In genomic region chr7:140348161-140348849, GRCh38 we compare ENCODE assay signal across 16 cellular contexts. TPM values are rescaled to one million over a fixed set of nuclear protein-coding genes. Genes with fewer than 3 reads are reported as not detected.
A peak's percentile ranks its signal among the peaks of the same experiment; 100 is the strongest.
DNase-seq lines count a peak whose midpoint lies in the region; ATAC-seq, FAIRE-seq and TF ChIP-seq lines count a peak whose summit lies in the region.
"Had no signal": no experiment of that assay in that cellular context is flagged by ENCODE, and none has a peak within 500 bp of the region (broad histone marks: within the 10 kb centered on the region; RNA-seq: fewer than 3 reads in every experiment).

No MANE protein-coding gene starts in this region.

- WGBS in lower leg skin, 2 donors = 75 to 77% methylated on average over 13 of the region's 13 CpGs

- DNase-seq in GM19239 (ENCODE audit: insufficient read length, low spot score) (no peak), astrocyte of the hippocampus (ENCODE audit: low read depth, low spot score) (peak; percentile 29), iris pigment epithelial cell (ENCODE audit: low read depth) (peak; percentile 81), lower leg skin (ENCODE audit: low spot score in 2 of 2) (no peak)
- no peak for DNase-seq in activated effector memory CD4-positive, alpha-beta T cell treated with anti-CD3 and anti-CD28 coated beads, Interleukin-2, amount 50 U/mL, for 16 hours
- DNase-seq: activated CD4-positive, alpha-beta T cell treated with anti-CD3 and anti-CD28 coated beads for 1 hour; activated T-cell treated with anti-CD3 and anti-CD28 coated beads, Interleukin-2, amount 50 U/mL, for 4 hours; COR-L47; esophagus squamous epithelium; PC-3; right cardiac atrium; stimulated activated naive CD8-positive, alpha-beta T cell treated with anti-CD3 and anti-CD28 coated beads, Interleukin-15, amount 100 ng/mL, for 72 hours had no signal

- no peak for TF ChIP-seq POLR2A in lower leg skin (IDR thresholded peaks at IDR 0.05)

- FAIRE-seq in GM19239 (lab: Jason Lieb, UNC) = peak; percentile 48
- FAIRE-seq: bronchial epithelial cell, islet of Langerhans had no signal

- TF ChIP-seq CTCF in lower leg skin (IDR thresholded peaks at IDR 0.05) = no peak

- no peaks in the 10 kb centered on the region for H3K27me3 ChIP-seq in subcutaneous abdominal adipose tissue (ENCODE audit: control insufficient read depth in 5 of 5, insufficient read depth in 4 of 5, low read length in 5 of 5)
- H3K27me3 ChIP-seq: esophagus squamous epithelium had no signal

- H3K4me1 ChIP-seq in subcutaneous abdominal adipose tissue (ENCODE audit: control insufficient read depth in 5 of 5, insufficient read depth in 5 of 5, low read length in 5 of 5) = peaks cover 0 to 19% (median 13%) of the 10 kb centered on the region in 5 donors
- H3K4me1 ChIP-seq: esophagus squamous epithelium had no signal

- peak overlapping the region; percentile 4 for H3K27ac ChIP-seq in subcutaneous abdominal adipose tissue (ENCODE audit: low read depth, low read length)

- no peak for ATAC-seq in GM19351 (IDR thresholded peaks at IDR 0.05; ENCODE audit: unreplicated experiment)
- ATAC-seq: activated T-cell treated with anti-CD3 and anti-CD28 coated beads, Interleukin-2, amount 50 U/mL, for 4 hours; PC-3; stimulated activated naive CD8-positive, alpha-beta T cell treated with anti-CD3 and anti-CD28 coated beads, Interleukin-15, amount 100 ng/mL, for 72 hours had no signal

- H3K36me3 ChIP-seq in subcutaneous abdominal adipose tissue (ENCODE audit: control insufficient read depth in 5 of 5, insufficient read depth in 5 of 5, low read length in 5 of 5) = peaks cover 30 to 44% (median 32%) of the 10 kb centered on the region in 5 donors

- intact Hi-C loops in lower leg skin (cut with DNase I; ENCODE audit: low total_unique reads) = no loop called here

- H3K4me3 ChIP-seq in subcutaneous abdominal adipose tissue (ENCODE audit: low read depth in 1 of 5, low read length in 5 of 5) (no peak overlapping the region), lower leg skin (ENCODE audit: low read depth, poor library complexity, severe bottlenecking) (no peak overlapping the region)

- no peaks in the 10 kb centered on the region for H3K9me3 ChIP-seq in subcutaneous abdominal adipose tissue (ENCODE audit: control insufficient read depth in 5 of 5, low read length in 5 of 5)
- H3K9me3 ChIP-seq: esophagus squamous epithelium had no signal

- no peak overlapping the region for H3K9ac ChIP-seq in subcutaneous abdominal adipose tissue (ENCODE audit: low read length in 5 of 5)

RNA-seq across cellular contexts. Expression of gene SLC37A3, which starts 50.0 kb away (rescaled TPM):
- 10 to 100 TPM; 28.7 to 36.2 (median 29.9) TPM for total RNA-seq in lower leg skin

RNA-seq across cellular contexts. Expression of gene RAB19, which starts 55.6 kb away (rescaled TPM):
- total RNA-seq in lower leg skin = 1 to 10 TPM in 1 of 4 donors, under 1 TPM in 2, not detected in 1; 0.47 to 1.5 (median 0.72) TPM
- total RNA-seq: bronchial epithelial cell, right cardiac atrium had no signal

Comparison
In these comparisons a context has a peak if more than half of its experiments do, and no peak if none do; other contexts are left out.
1. DNase-seq: peak in astrocyte of the hippocampus (single experiment) and iris pigment epithelial cell (single experiment); none in GM19239 (single experiment), activated effector memory CD4-positive, alpha-beta T cell treated with anti-CD3 and anti-CD28 coated beads, Interleukin-2, amount 50 U/mL, for 16 hours (single experiment) and lower leg skin (0 of 2).